Comparison of ENCODE assay signal across 23 cellular contexts in genomic region chr2:120367221-120367620, GRCh38. TPM values are rescaled to one million over a fixed set of nuclear protein-coding genes. Genes with fewer than 3 reads are reported as not detected.
A peak's percentile ranks its signal among the peaks of the same experiment; 100 is the strongest.
DNase-seq lines count a peak whose midpoint lies in the region; ATAC-seq and TF ChIP-seq lines count a peak whose summit lies in the region.
"Had no signal": no experiment of that assay in that cellular context is flagged by ENCODE, and none has a peak within 500 bp of the region (broad histone marks: within the 10 kb centered on the region; RNA-seq: fewer than 3 reads in every experiment).

No MANE protein-coding gene starts in this region.

- H3K9me3 ChIP-seq in RWPE2 (ENCODE audit: severe bottlenecking) (no peaks in the 10 kb centered on the region), gastroesophageal sphincter (no peaks in the 10 kb centered on the region)
- H3K9me3 ChIP-seq: Caco-2, Peyer's patch, SJCRH30 had no signal

- H3K4me1 Mint-ChIP-seq in neural crest cell, result peaks cover 5% of the 10 kb centered on the region
- H3K4me1 Mint-ChIP-seq: CD4-positive, alpha-beta memory T cell; IgD-negative memory B cell had no signal

- H3K27ac ChIP-seq in RWPE2 (ENCODE audit: poor library complexity, severe bottlenecking), result peak overlapping the region; percentile 20
- H3K27ac ChIP-seq in gastroesophageal sphincter, result no peak overlapping the region
- H3K27ac ChIP-seq: KMS-11, Peyer's patch, SJCRH30 had no signal

- H3K36me3 Mint-ChIP-seq in neural crest cell (ENCODE audit: low read depth), result no peaks in the 10 kb centered on the region
- H3K36me3 Mint-ChIP-seq: CD4-positive, alpha-beta memory T cell; IgD-negative memory B cell had no signal

- intact Hi-C loops in Right ventricle myocardium inferior (cut with DNase I) (loop anchor here (5.0 kb wide), 1 partner anchor 50 kb away; no protein-coding TSS in a partner anchor), cardiac septum (cut with DNase I) (no loop called here)

- TF ChIP-seq EP300 in gastroesophageal sphincter (IDR thresholded peaks at IDR 0.05), result no peak

- H3K4me3 ChIP-seq in RWPE2 (ENCODE audit: severe bottlenecking), result no peak overlapping the region
- H3K4me3 ChIP-seq in gastroesophageal sphincter, result no peak overlapping the region
- H3K4me3 ChIP-seq: Peyer's patch, SJCRH30 had no signal

- H3K36me3 ChIP-seq in RWPE2 (ENCODE audit: low read depth) (no peaks in the 10 kb centered on the region), gastroesophageal sphincter (no peaks in the 10 kb centered on the region)
- H3K36me3 ChIP-seq: Peyer's patch, SJCRH30 had no signal

- in situ Hi-C loops in G401 (cut with HindIII; ENCODE audit: low sequenced_read_pairs), result no loop called here

- H3K27me3 ChIP-seq in RWPE2 (ENCODE audit: insufficient read depth, poor library complexity, severe bottlenecking), result no peaks in the 10 kb centered on the region
- no peaks in the 10 kb centered on the region for H3K27me3 ChIP-seq in gastroesophageal sphincter
- H3K27me3 ChIP-seq: Peyer's patch had no signal

- TF ChIP-seq POLR2A in gastroesophageal sphincter (IDR thresholded peaks at IDR 0.05), result no peak

- H3K9me3 Mint-ChIP-seq in neural crest cell, result no peaks in the 10 kb centered on the region
- H3K9me3 Mint-ChIP-seq: IgD-negative memory B cell had no signal

- no peak overlapping the region for H3K4me3 Mint-ChIP-seq in neural crest cell
- H3K4me3 Mint-ChIP-seq: CD4-positive, alpha-beta memory T cell had no signal

- H3K4me1 ChIP-seq in RWPE2 (ENCODE audit: insufficient read depth, poor library complexity, severe bottlenecking) (peaks cover 4% of the 10 kb centered on the region), gastroesophageal sphincter (no peaks in the 10 kb centered on the region)
- H3K4me1 ChIP-seq: Caco-2, Peyer's patch, SJCRH30 had no signal

- no peak for TF ChIP-seq CTCF in RWPE2 (IDR thresholded peaks at IDR 0.05; ENCODE audit: poor library complexity, severe bottlenecking)
- TF ChIP-seq CTCF in neural crest cell (conservative IDR thresholded peaks at IDR 0.05), result no peak
- TF ChIP-seq CTCF in gastroesophageal sphincter (IDR thresholded peaks at IDR 0.05), result no peak

- H3K27me3 Mint-ChIP-seq in neural crest cell (ENCODE audit: low read depth), result peaks cover 3% of the 10 kb centered on the region

- ATAC-seq in Right ventricle myocardium inferior (no peak), RWPE2 (ENCODE audit: low read depth) (no peak), gastroesophageal sphincter (no peak), GM18511 (IDR thresholded peaks at IDR 0.05; ENCODE audit: unreplicated experiment) (no peak)

- DNase-seq in Right ventricle myocardium inferior (ENCODE audit: missing footprints), result peak; percentile 37
- DNase-seq in cardiac septum (ENCODE audit: low spot score), result no peak
- DNase-seq in RWPE2 (ENCODE audit: low spot score), result no peak
- DNase-seq in neural crest cell (ENCODE audit: low read depth, low spot score), result no peak
- DNase-seq in COLO668 (lab: John Stamatoyannopoulos, UW; ENCODE audit: unreplicated experiment), result no peak
- no peak for DNase-seq in G401 (ENCODE audit: low spot score)
- DNase-seq: 8988T, C1 segment of cervical spinal cord, Caco-2, NCI-H1048, NCI-H1417, NCI-H1694, NCI-H2029 treated with DMSO at 0.1 percent for 48 hours, NCI-H446 treated with DMSO at 0.1 percent for 48 hours, NCI-H526 treated with DMSO at 0.1 percent for 48 hours, Peyer's patch, SJCRH30, T-helper 1 cell had no signal

- WGBS in gastroesophageal sphincter (ENCODE audit: low coverage in 1 of 2), 2 donors, result no CpG with 5 or more reads among the region's 8 CpGs

- H3K27ac Mint-ChIP-seq in neural crest cell (ENCODE audit: unreplicated experiment), result peak overlapping the region; percentile 19
- H3K27ac Mint-ChIP-seq: CD4-positive, alpha-beta memory T cell; IgD-negative memory B cell had no signal

RNA-seq across cellular contexts. Expression of gene INHBB, which starts 21.3 kb away (rescaled TPM):
- total RNA-seq in Right ventricle myocardium inferior, result 7.1 TPM
- total RNA-seq in cardiac septum, result 2.8 TPM
- 0.14 and 0.49 TPM in 2 replicates for total RNA-seq in neural crest cell
- 1 to 10 TPM in 3 of 4 donors, under 1 TPM in 1; 0.31 to 8.4 (median 3.4) TPM for total RNA-seq in gastroesophageal sphincter
- total RNA-seq in G401 (2014; rRNA removed; shearing (Covaris generic)), result not detected in 2 replicates
- total RNA-seq: CD4-positive, alpha-beta memory T cell; SJCRH30 had no signal
